ENCODE assay signal across 4 cellular contexts in the genomic region with DNA sequence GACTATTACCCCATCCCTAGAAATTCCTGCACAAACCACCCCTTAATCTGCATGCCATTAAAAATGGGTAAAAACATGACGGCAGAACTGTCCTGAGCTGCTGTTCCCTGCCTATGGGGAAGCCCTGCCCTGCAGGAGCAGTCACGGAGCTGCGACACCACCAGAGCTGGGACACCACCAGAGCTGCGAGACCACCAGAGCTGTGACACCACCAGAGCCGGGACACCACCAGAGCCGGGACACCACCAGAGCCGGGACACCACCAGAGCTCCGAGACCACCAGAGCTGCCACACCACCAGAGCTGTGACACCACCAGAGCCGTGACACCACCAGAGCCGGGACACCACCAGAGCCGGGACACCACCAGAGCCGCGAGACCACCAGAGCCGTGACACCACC.
DNase-seq lines count a peak whose midpoint lies in the region; ATAC-seq, FAIRE-seq and TF ChIP-seq lines count a peak whose summit lies in the region.
"Not testable (repeated sequence)": the region's sequence is repeated elsewhere in the genome, so short reads cannot be mapped to it uniquely, and the experiment has no call there.

No MANE protein-coding gene starts in this region.

- H3K4me1 ChIP-seq in right cardiac atrium (ENCODE audit: control insufficient read depth, insufficient read depth, low read length); kidney (ENCODE audit: control insufficient read depth in 1 of 2, insufficient read depth in 1 of 2, low read depth in 1 of 2, low read length in 2 of 2): not testable (repeated sequence)

- H3K27ac ChIP-seq in right cardiac atrium (ENCODE audit: low read length); kidney (ENCODE audit: low read depth in 2 of 2, low read length in 2 of 2): not testable (repeated sequence)

- FAIRE-seq in kidney (lab: Jason Lieb, UNC), result not testable (repeated sequence)

- H3K36me3 Mint-ChIP-seq in brain, result not testable (repeated sequence)

- WGBS in right cardiac atrium, result 93% methylated on average over 14 of the region's 14 CpGs

- H3K9ac ChIP-seq in kidney (ENCODE audit: low read length in 2 of 2), result not testable (repeated sequence)

- not testable (repeated sequence) for H3K27me3 ChIP-seq in right cardiac atrium (ENCODE audit: control insufficient read depth, insufficient read depth)

- H3K4me3 ChIP-seq in right cardiac atrium (ENCODE audit: low read length); kidney (ENCODE audit: low read length in 2 of 2): not testable (repeated sequence)

- H3K9me3 ChIP-seq in right cardiac atrium (ENCODE audit: control insufficient read depth, low read length); kidney (ENCODE audit: control insufficient read depth in 1 of 2, low read length in 2 of 2): not testable (repeated sequence)

- not testable (repeated sequence) for H3K27me3 Mint-ChIP-seq in brain

- not testable (repeated sequence) for TF ChIP-seq CTCF in brain (conservative IDR thresholded peaks at IDR 0.05); kidney (IDR thresholded peaks at IDR 0.05; ENCODE audit: borderline replicate concordance, extremely low read depth, insufficient read depth)

- not testable (repeated sequence) for ATAC-seq in Right ventricle myocardium inferior, right cardiac atrium

- DNase-seq in Right ventricle myocardium inferior (ENCODE audit: missing footprints) (peak; percentile 27), right cardiac atrium (peak in 2 of 3 donors; percentile 2 to 4), kidney (peak; percentile 8)

- intact Hi-C loops in Right ventricle myocardium inferior (cut with DNase I); right cardiac atrium (cut with DNase I); kidney (cut with DNase I): not testable (repeated sequence)

- not testable (repeated sequence) for H3K4me3 Mint-ChIP-seq in brain

- H3K9me3 Mint-ChIP-seq in brain, result not testable (repeated sequence)

- not testable (repeated sequence) for H3K36me3 ChIP-seq in kidney (ENCODE audit: control insufficient read depth in 1 of 2, insufficient read depth in 2 of 2, low read length in 2 of 2)

- H3K27ac Mint-ChIP-seq in brain, result peak overlapping the region in 3 of 5 experiments; percentile 59 to 86 (median 74)

- peaks cover 52% of the 10 kb centered on the region for H3K4me1 Mint-ChIP-seq in brain
